In the genomic region with DNA sequence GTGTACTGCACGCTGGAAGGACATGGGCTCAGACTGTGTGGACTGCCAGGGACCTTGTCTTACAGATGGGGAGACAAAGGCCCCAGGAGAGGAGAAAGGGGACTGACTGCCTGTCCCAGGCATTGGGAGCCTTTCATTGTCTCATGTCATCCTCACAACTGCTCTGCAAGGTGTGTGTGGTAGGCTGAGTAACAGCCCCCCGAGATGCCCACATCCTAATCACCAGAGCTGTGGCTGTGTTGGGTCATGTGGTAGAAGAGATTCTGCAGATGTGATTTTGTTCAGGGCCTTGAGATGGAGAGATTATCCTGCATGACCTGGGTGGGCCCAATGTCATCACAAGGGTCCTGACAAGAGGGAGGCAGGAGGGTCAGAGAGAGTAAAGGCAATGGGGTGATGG, we compare ENCODE assay signal across 16 cellular contexts. TPM values are rescaled to one million over a fixed set of nuclear protein-coding genes. Genes with fewer than 3 reads are reported as not detected.
DNase-seq lines count a peak whose midpoint lies in the region; FAIRE-seq and TF ChIP-seq lines count a peak whose summit lies in the region.
"Had no signal": no experiment of that assay in that cellular context is flagged by ENCODE, and none has a peak within 500 bp of the region (broad histone marks: within the 10 kb centered on the region; RNA-seq: fewer than 3 reads in every experiment).

No MANE protein-coding gene starts in this region.

- H3K4me3 ChIP-seq in breast epithelium (peak overlapping the region in 1 of 3 donors; percentile 59), mammary epithelial cell (replicated peaks in 1 of 3; ENCODE audit: insufficient read depth in 1 of 3, low read depth in 2 of 3, low read length in 3 of 3) (no peak overlapping the region), transverse colon (no peak overlapping the region)
- H3K4me3 ChIP-seq: SJSA1 had no signal

- no peaks in the 10 kb centered on the region for H4K20me1 ChIP-seq in mammary epithelial cell (ENCODE audit: insufficient read depth, low read length)

- TF ChIP-seq CTCF in breast epithelium (IDR thresholded peaks at IDR 0.05) (no peak), mammary epithelial cell (conservative IDR thresholded peaks at IDR 0.05 in 1 of 2, IDR thresholded peaks at IDR 0.05 in 1 of 2; ENCODE audit: extremely low read depth in 1 of 2, insufficient read depth in 1 of 2, low read depth in 1 of 2, low read length in 2 of 2) (no peak), endothelial cell (IDR thresholded peaks at IDR 0.05; ENCODE audit: unreplicated experiment) (no peak), nephron progenitor cell (IDR thresholded peaks at IDR 0.05) (no peak), transverse colon (IDR thresholded peaks at IDR 0.05) (no peak)

- DNase-seq in breast epithelium (ENCODE audit: low spot score in 2 of 2) = no peak
- DNase-seq in mammary epithelial cell = no peak
- DNase-seq in endothelial cell (ENCODE audit: low spot score) = no peak
- DNase-seq in nephron progenitor cell = no peak
- DNase-seq in transverse colon = no peak
- DNase-seq in H54 (ENCODE audit: insufficient read length, low spot score) = no peak
- no peak for DNase-seq in stimulated activated CD8-positive, alpha-beta memory T cell treated with anti-CD3 and anti-CD28 coated beads, Interleukin-4, amount 100 ng/mL, for 48 hours
- no peak for DNase-seq in D341Med (ENCODE audit: low spot score)
- DNase-seq: activated B cell treated with CpG ODN at 0.5 μM for 24 hours; DMS153; HCEC 1CT; NCI-H146; stimulated activated CD4-positive, alpha-beta T cell treated with anti-CD3 and anti-CD28 coated beads, Interleukin-12 subunit alpha, Interleukin-12 subunit beta, amount 100 ng/mL, for 4 hours had no signal

- no peak for FAIRE-seq in H54 (lab: Jason Lieb, UNC)
- FAIRE-seq: A204.1, GM12892 had no signal

- CTCF ChIA-PET in mammary epithelial cell (lab: Charles Lee; ENCODE audit: low non-redundant PET) = no interaction called here

- 100% methylated on average over 1 of the region's 2 CpGs for WGBS in mammary epithelial cell (ENCODE audit: low coverage, missing lambda C conversion rate)
- WGBS in transverse colon (ENCODE audit: low coverage in 1 of 2), 2 donors = 66% methylated on average over 2 of the region's 2 CpGs; no CpG with 5 or more reads in 1 of the 2 donors

- no peaks in the 10 kb centered on the region for H3K27me3 ChIP-seq in breast epithelium
- no peaks in the 10 kb centered on the region for H3K27me3 ChIP-seq in mammary epithelial cell (ENCODE audit: insufficient read depth, low read length)
- H3K27me3 ChIP-seq in transverse colon = no peaks in the 10 kb centered on the region
- H3K27me3 ChIP-seq: SJSA1 had no signal

- H3K4me1 Mint-ChIP-seq in endothelial cell (ENCODE audit: unreplicated experiment) = peaks cover 58% of the 10 kb centered on the region
- peaks cover 31% of the 10 kb centered on the region for H3K4me1 Mint-ChIP-seq in nephron progenitor cell
- H3K4me1 Mint-ChIP-seq: activated B cell treated with CpG ODN at 0.5 μM for 24 hours had no signal

- BruUV-seq in mammary epithelial cell (replicated peaks; lab: Mats Ljungman, UMichigan) = no TSS peak

- H3K9me3 ChIP-seq in breast epithelium (no peaks in the 10 kb centered on the region), mammary epithelial cell (replicated peaks; ENCODE audit: insufficient read depth, low read length) (no peaks in the 10 kb centered on the region), transverse colon (no peaks in the 10 kb centered on the region)
- H3K9me3 ChIP-seq: SJSA1 had no signal

- H3K79me2 ChIP-seq in mammary epithelial cell (ENCODE audit: insufficient read depth, low read length) = no peaks in the 10 kb centered on the region

- intact Hi-C loops in breast epithelium (cut with DNase I; ENCODE audit: low total_unique reads) = no loop called here
- intact Hi-C loops in mammary epithelial cell (cut with micrococcal nuclease) = no loop called here
- intact Hi-C loops in transverse colon (cut with DNase I; ENCODE audit: low total_unique reads) = no loop called here

- H3K9me3 Mint-ChIP-seq in endothelial cell (ENCODE audit: unreplicated experiment) (no peaks in the 10 kb centered on the region), nephron progenitor cell (peaks cover 5% of the 10 kb centered on the region)
- H3K9me3 Mint-ChIP-seq: activated B cell treated with CpG ODN at 0.5 μM for 24 hours had no signal

- H3K27ac Mint-ChIP-seq in endothelial cell (ENCODE audit: unreplicated experiment) = peak overlapping the region; percentile 39
- peak overlapping the region; percentile 88 for H3K27ac Mint-ChIP-seq in nephron progenitor cell
- H3K27ac Mint-ChIP-seq: activated B cell treated with CpG ODN at 0.5 μM for 24 hours had no signal

- no peak overlapping the region for H3K9ac ChIP-seq in mammary epithelial cell (ENCODE audit: insufficient read depth, low read length)

- TF ChIP-seq EP300 in transverse colon (IDR thresholded peaks at IDR 0.05; ENCODE audit: low read depth) = no peak

- no peak overlapping the region for H2AFZ ChIP-seq in mammary epithelial cell (ENCODE audit: low read depth, low read length)

- H3K4me3 Mint-ChIP-seq in endothelial cell (ENCODE audit: unreplicated experiment) (peak overlapping the region; percentile 63), nephron progenitor cell (no peak overlapping the region)
- H3K4me3 Mint-ChIP-seq: activated B cell treated with CpG ODN at 0.5 μM for 24 hours had no signal

- TF ChIP-seq POLR2A in breast epithelium (IDR thresholded peaks at IDR 0.05) (no peak), transverse colon (IDR thresholded peaks at IDR 0.05) (no peak), H54 (IDR thresholded peaks at IDR 0.05; ENCODE audit: low read depth, low read length) (no peak)

- no peak overlapping the region for H3K4me2 ChIP-seq in mammary epithelial cell (ENCODE audit: insufficient read depth, low read depth, low read length)

- H3K27ac ChIP-seq in breast epithelium = peak overlapping the region; percentile 80 to 99
- no peak overlapping the region for H3K27ac ChIP-seq in mammary epithelial cell (ENCODE audit: insufficient read depth, low read depth, low read length)
- peak overlapping the region; percentile 77 to 83 (median 80) for H3K27ac ChIP-seq in transverse colon
- H3K27ac ChIP-seq: SJSA1 had no signal

- no peaks in the 10 kb centered on the region for H3K36me3 ChIP-seq in breast epithelium
- H3K36me3 ChIP-seq in mammary epithelial cell (ENCODE audit: insufficient read depth, low read length) = no peaks in the 10 kb centered on the region
- peaks cover 0 to 5% (median 0%) of the 10 kb centered on the region in 4 donors for H3K36me3 ChIP-seq in transverse colon
- H3K36me3 ChIP-seq: SJSA1 had no signal

- in situ Hi-C loops in mammary epithelial cell (cut with MboI; ENCODE audit: low sequenced_read_pairs in 2 of 2) (no loop called here), transverse colon (cut with MboI; ENCODE audit: low pct_ligation_motif_present in 1 of 4, low pct_unique_long_range_greater_than_20kb in 1 of 4, low sequenced_read_pairs in 3 of 4) (no loop called here)

- peaks cover 0 to 4% of the 10 kb centered on the region in 2 donors for H3K4me1 ChIP-seq in breast epithelium
- no peaks in the 10 kb centered on the region for H3K4me1 ChIP-seq in mammary epithelial cell (ENCODE audit: insufficient read depth, low read length)
- peaks cover 27 to 65% (median 46%) of the 10 kb centered on the region in 4 donors for H3K4me1 ChIP-seq in transverse colon
- H3K4me1 ChIP-seq: SJSA1 had no signal

- dilution Hi-C loops in mammary epithelial cell (cut with HindIII; ENCODE audit: low sequenced_read_pairs) = no loop called here

- peaks cover 13% of the 10 kb centered on the region for H3K27me3 Mint-ChIP-seq in endothelial cell (ENCODE audit: unreplicated experiment)
- H3K27me3 Mint-ChIP-seq in nephron progenitor cell (ENCODE audit: low read depth, poor library complexity) = peaks cover 16% of the 10 kb centered on the region
- H3K27me3 Mint-ChIP-seq: activated B cell treated with CpG ODN at 0.5 μM for 24 hours had no signal

- H3K36me3 Mint-ChIP-seq in endothelial cell (ENCODE audit: low read depth, unreplicated experiment) (peaks cover 15% of the 10 kb centered on the region), nephron progenitor cell (ENCODE audit: low read depth) (peaks cover 5% of the 10 kb centered on the region)

RNA-seq across cellular contexts. Expression of gene ARRB1, which starts 39.1 kb away (rescaled TPM):
- total RNA-seq in breast epithelium = 10 to 100 TPM; 31.2 to 64.0 (median 42.3) TPM
- 1 to 10 TPM; 3.9 to 5.3 TPM for total RNA-seq in mammary epithelial cell
- 5.4 TPM for polyA plus RNA-seq in mammary epithelial cell
- 9.9 TPM for polyA minus RNA-seq in mammary epithelial cell
- 197 TPM for total RNA-seq in endothelial cell (ENCODE audit: unreplicated experiment)
- 10 to 100 TPM; 55.7 to 88.2 (median 78.0) TPM for total RNA-seq in transverse colon

Comparison
In these comparisons a context has a peak if more than half of its experiments do, and no peak if none do; other contexts are left out.
1. RNA of gene ARRB1, which starts 39.1 kb away (total RNA-seq): 197 TPM in endothelial cell (single experiment), 55.7 to 88.2 TPM in transverse colon and 31.2 to 64.0 TPM in breast epithelium; 3.9 to 5.3 TPM in mammary epithelial cell; every median in the first group is over 4 times any median in the second.